16 cellular contexts compared by ENCODE assay signal in genomic region chr11:74256370-74257133, GRCh38. TPM values are rescaled to one million over a fixed set of nuclear protein-coding genes. Genes with fewer than 3 reads are reported as not detected.
"Had no signal": no experiment of that assay in that cellular context is flagged by ENCODE, and none has a peak within 500 bp of the region (broad histone marks: within the 10 kb centered on the region; RNA-seq: fewer than 3 reads in every experiment).

No MANE protein-coding gene starts in this region.

- H3K9me3 ChIP-seq: esophagus squamous epithelium, thoracic aorta had no signal

- H3K4me1 ChIP-seq: left ventricle myocardium inferior, neural progenitor cell had no signal

- H3K4me2 ChIP-seq: neural progenitor cell had no signal

- H3K27me3 Mint-ChIP-seq: activated CD8-positive, alpha-beta memory T cell treated with anti-CD3 and anti-CD28 coated beads, Interleukin-2, amount 10 ng/mL, durations not matched to agents 7 days and 5 days; activated naive CD4-positive, alpha-beta T cell treated with anti-CD3 and anti-CD28 coated beads, Interleukin-2, amount 50 U/mL, for 24 hours had no signal

- DNase-seq: activated B cell treated with CpG ODN at 0.5 μM for 24 hours, esophagus squamous epithelium, left ventricle myocardium inferior had no signal

- H3K4me3 ChIP-seq: esophagus squamous epithelium, left ventricle myocardium inferior, lung, neural progenitor cell, thoracic aorta had no signal

- H3K9ac ChIP-seq: neural progenitor cell had no signal

- H3K27me3 ChIP-seq: neural progenitor cell had no signal

- H3K27ac Mint-ChIP-seq: activated B cell treated with CpG ODN at 0.5 μM for 24 hours; activated CD8-positive, alpha-beta memory T cell treated with anti-CD3 and anti-CD28 coated beads, Interleukin-2, amount 10 ng/mL, durations not matched to agents 7 days and 5 days; activated CD8-positive, alpha-beta T cell treated with anti-CD3 and anti-CD28 coated beads, Interleukin-2, amount 10 ng/mL, durations not matched to agents 7 days and 5 days; activated naive CD4-positive, alpha-beta T cell treated with anti-CD3 and anti-CD28 coated beads, Interleukin-2, amount 50 U/mL, for 24 hours; activated T-helper 2 cell treated with anti-CD3 and anti-CD28 coated beads, Interferon-gamma antibody, Interleukin-2, Interleukin-4, amounts not matched to agents 10 μg/mL and 5 μg/mL and 100 μg/mL, durations not matched to agents 14 hours and 24 hours and 36 hours; endodermal cell; natural killer cell; neural progenitor cell had no signal

- H3K4me1 Mint-ChIP-seq: activated B cell treated with CpG ODN at 0.5 μM for 24 hours; activated CD8-positive, alpha-beta memory T cell treated with anti-CD3 and anti-CD28 coated beads, Interleukin-2, amount 10 ng/mL, durations not matched to agents 7 days and 5 days; natural killer cell; neural progenitor cell had no signal

- FAIRE-seq: frontal cortex, urothelium cell line had no signal

- H3K27ac ChIP-seq: esophagus squamous epithelium, left ventricle myocardium inferior, neural progenitor cell, thoracic aorta had no signal

- H2AFZ ChIP-seq: neural progenitor cell had no signal

- H3K36me3 ChIP-seq: neural progenitor cell had no signal

- H3K36me3 Mint-ChIP-seq: activated CD8-positive, alpha-beta memory T cell treated with anti-CD3 and anti-CD28 coated beads, Interleukin-2, amount 10 ng/mL, durations not matched to agents 7 days and 5 days had no signal

- H3K9me3 Mint-ChIP-seq: activated B cell treated with CpG ODN at 0.5 μM for 24 hours; activated naive CD4-positive, alpha-beta T cell treated with anti-CD3 and anti-CD28 coated beads, Interleukin-2, amount 50 U/mL, for 24 hours; activated T-helper 2 cell treated with anti-CD3 and anti-CD28 coated beads, Interferon-gamma antibody, Interleukin-2, Interleukin-4, amounts not matched to agents 10 μg/mL and 5 μg/mL and 100 μg/mL, durations not matched to agents 14 hours and 24 hours and 36 hours; brain; endodermal cell; natural killer cell; neural progenitor cell; T-helper 2 cell treated with Interferon-gamma antibody and Interleukin-4, amounts not matched to agents 5 μg/mL and 100 μg/mL, for 36 hours had no signal

- H3K4me3 Mint-ChIP-seq: activated B cell treated with CpG ODN at 0.5 μM for 24 hours; activated CD8-positive, alpha-beta memory T cell treated with anti-CD3 and anti-CD28 coated beads, Interleukin-2, amount 10 ng/mL, durations not matched to agents 7 days and 5 days; activated CD8-positive, alpha-beta T cell treated with anti-CD3 and anti-CD28 coated beads, Interleukin-2, amount 10 ng/mL, durations not matched to agents 7 days and 5 days; activated naive CD4-positive, alpha-beta T cell treated with anti-CD3 and anti-CD28 coated beads, Interleukin-2, amount 50 U/mL, for 24 hours; brain; endodermal cell; natural killer cell; neural progenitor cell; T-helper 2 cell treated with Interferon-gamma antibody and Interleukin-4, amounts not matched to agents 5 μg/mL and 100 μg/mL, for 36 hours had no signal

RNA-seq across cellular contexts. Expression of gene P4HA3, which starts 54.9 kb away (rescaled TPM):
- total RNA-seq: activated B cell treated with CpG ODN at 0.5 μM for 24 hours; activated CD8-positive, alpha-beta memory T cell treated with anti-CD3 and anti-CD28 coated beads, Interleukin-2, amount 10 ng/mL, durations not matched to agents 7 days and 5 days; activated CD8-positive, alpha-beta T cell treated with anti-CD3 and anti-CD28 coated beads, Interleukin-2, amount 10 ng/mL, durations not matched to agents 7 days and 5 days; activated T-helper 2 cell treated with anti-CD3 and anti-CD28 coated beads, Interferon-gamma antibody, Interleukin-2, Interleukin-4, amounts not matched to agents 10 μg/mL and 5 μg/mL and 100 μg/mL, durations not matched to agents 14 hours and 24 hours and 36 hours; endodermal cell; natural killer cell had no signal
